Comparison of ENCODE assay signal across 9 cellular contexts in the genomic region with DNA sequence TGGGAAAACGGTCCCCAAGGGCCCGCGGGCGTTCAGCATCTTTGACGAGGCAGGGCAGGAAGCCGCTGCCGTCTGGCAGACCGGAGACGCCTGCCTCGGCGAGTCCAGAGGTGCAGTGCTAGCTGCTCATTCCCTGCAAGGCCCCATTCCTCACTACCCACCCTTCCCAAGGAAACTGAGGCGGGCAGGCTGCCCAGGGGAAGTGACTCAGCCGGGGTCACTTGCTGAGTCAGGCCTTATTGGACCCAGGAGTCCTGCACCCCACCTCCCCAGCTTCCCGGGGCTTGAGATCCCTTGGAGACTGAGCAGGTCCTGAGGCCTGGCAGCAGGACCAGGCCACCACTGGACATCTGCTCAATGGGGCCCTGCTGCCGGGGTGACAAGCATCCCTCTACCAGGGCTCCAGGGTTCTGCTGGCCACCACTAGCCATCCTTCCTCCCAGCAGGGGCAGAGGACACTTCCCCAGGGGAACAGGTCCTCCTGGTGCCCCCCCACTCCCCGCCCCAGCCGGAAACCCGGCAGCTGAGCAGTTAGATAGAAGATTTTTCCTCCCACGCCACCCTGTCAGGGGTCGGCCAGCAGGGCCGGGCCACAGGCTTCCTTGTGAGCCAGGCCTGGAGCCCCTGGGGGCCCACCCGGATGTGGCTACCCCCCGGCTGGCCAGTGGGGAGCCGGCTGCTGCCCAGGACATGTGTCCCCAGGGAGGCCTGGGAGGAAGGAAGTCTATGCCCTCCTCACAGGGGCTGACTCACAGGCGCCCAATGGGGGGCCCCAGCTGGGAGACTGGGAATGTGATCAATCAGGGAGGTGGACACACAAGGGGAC. TPM values are rescaled to one million over a fixed set of nuclear protein-coding genes. Genes with fewer than 3 reads are reported as not detected.
DNase-seq lines count a peak whose midpoint lies in the region; FAIRE-seq and TF ChIP-seq lines count a peak whose summit lies in the region.
"Had no signal": no experiment of that assay in that cellular context is flagged by ENCODE, and none has a peak within 500 bp of the region (broad histone marks: within the 10 kb centered on the region; RNA-seq: fewer than 3 reads in every experiment).

No MANE protein-coding gene starts in this region.

- H3K4me3 ChIP-seq in astrocyte (ENCODE audit: insufficient read depth, low read depth, low read length) (peak overlapping the region; percentile 90), thyroid gland (replicated peaks in 1 of 3) (no peak overlapping the region)

- no peaks in the 10 kb centered on the region for H3K36me3 ChIP-seq in astrocyte (ENCODE audit: insufficient read depth, low read length)
- no peaks in the 10 kb centered on the region for H3K36me3 ChIP-seq in thyroid gland

- 64 to 82% methylated on average over 19 to 23 of the region's 25 CpGs for WGBS in thyroid gland, 2 donors

- H3K79me2 ChIP-seq in astrocyte (ENCODE audit: insufficient read depth, low read length), result peaks cover 88% of the 10 kb centered on the region

- peak overlapping the region; percentile 93 for H3K4me2 ChIP-seq in astrocyte (ENCODE audit: low read length)

- peak overlapping the region; percentile 75 for H3K27ac ChIP-seq in astrocyte (ENCODE audit: low read depth, low read length)
- peak overlapping the region; percentile 45 to 81 (median 77) for H3K27ac ChIP-seq in thyroid gland
- H3K27ac ChIP-seq: KMS-11 had no signal

- H3K4me1 ChIP-seq in astrocyte (ENCODE audit: insufficient read depth, low read length) (peaks cover 71% of the 10 kb centered on the region), thyroid gland (peaks cover 38 to 78% of the 10 kb centered on the region in 2 donors)

- H3K4me3 Mint-ChIP-seq in astrocyte (ENCODE audit: unreplicated experiment), result no peak overlapping the region

- intact Hi-C loops in thyroid gland (cut with DNase I), result no loop called here

- H3K36me3 Mint-ChIP-seq in astrocyte (ENCODE audit: low read depth, unreplicated experiment), result peaks cover 1% of the 10 kb centered on the region

- H3K9ac ChIP-seq in astrocyte (ENCODE audit: low read length), result peak overlapping the region; percentile 91
- H3K9ac ChIP-seq: KMS-11 had no signal

- H3K9me3 ChIP-seq in astrocyte (ENCODE audit: insufficient read depth, low read depth, low read length) (no peaks in the 10 kb centered on the region), thyroid gland (no peaks in the 10 kb centered on the region)

- peaks cover 41% of the 10 kb centered on the region for H4K20me1 ChIP-seq in astrocyte (ENCODE audit: insufficient read depth, low read length)

- H3K4me1 Mint-ChIP-seq in astrocyte (ENCODE audit: low read depth, unreplicated experiment), result peaks cover 41% of the 10 kb centered on the region

- H3K9me3 Mint-ChIP-seq in astrocyte (ENCODE audit: unreplicated experiment), result no peaks in the 10 kb centered on the region

- H3K27ac Mint-ChIP-seq in astrocyte (ENCODE audit: unreplicated experiment), result peak overlapping the region; percentile 50

- TF ChIP-seq POLR2A in thyroid gland (IDR thresholded peaks at IDR 0.05), result no peak

- FAIRE-seq in astrocyte (lab: Jason Lieb, UNC), result no peak

- no peak for TF ChIP-seq CTCF in astrocyte (IDR thresholded peaks at IDR 0.05; ENCODE audit: insufficient read depth, low read depth, low read length)
- TF ChIP-seq CTCF in thyroid gland (IDR thresholded peaks at IDR 0.05), result no peak

- H3K27me3 Mint-ChIP-seq in astrocyte (ENCODE audit: low read depth, unreplicated experiment), result no peaks in the 10 kb centered on the region

- H3K27me3 ChIP-seq in astrocyte (ENCODE audit: insufficient read depth, low read length) (no peaks in the 10 kb centered on the region), thyroid gland (no peaks in the 10 kb centered on the region)

- no peak overlapping the region for H2AFZ ChIP-seq in astrocyte (ENCODE audit: low read depth, low read length)

- peak; percentile 23 for DNase-seq in D341Med (ENCODE audit: low spot score)
- peak; percentile 91 for DNase-seq in NCI-H460 (ENCODE audit: extremely low read depth, low read depth)
- peak; percentile 66 for DNase-seq in astrocyte (ENCODE audit: low read depth)
- DNase-seq in left kidney (ENCODE audit: low read depth, low spot score), result peak; percentile 65
- DNase-seq in thyroid gland, result peak; percentile 28 to 44
- no peak for DNase-seq in NCI-H748 treated with DMSO at 0.1 percent for 48 hours (lab: John Stamatoyannopoulos, UW)
- DNase-seq in effector CD4-positive, alpha-beta T cell, result no peak
- DNase-seq in NOMO-1 treated with DMSO at 0.1 percent for 48 hours (lab: John Stamatoyannopoulos, UW; ENCODE audit: unreplicated experiment), result no peak

RNA-seq across cellular contexts. Expression of gene SH2B3, which starts 3.9 kb away (rescaled TPM):
- 40.6 and 43.3 TPM in 2 replicates for total RNA-seq in NCI-H460 (2014; rRNA removed; shearing (Covaris generic))
- polyA plus RNA-seq in NCI-H460 (2014; cell fraction: nucleus; rRNA removed), result 39.9 and 42.6 TPM in 2 replicates
- total RNA-seq in astrocyte (23.6 and 26.1 TPM in 2 replicates), thyroid gland (10 to 100 TPM; 14.1 to 36.5 (median 25.6) TPM)

RNA-seq across cellular contexts. Expression of gene PHETA1, which starts 40.7 kb away (rescaled TPM):
- 4.8 and 4.9 TPM in 2 replicates for total RNA-seq in NCI-H460 (2014; rRNA removed; shearing (Covaris generic))
- polyA plus RNA-seq in NCI-H460 (2014; cell fraction: nucleus; rRNA removed), result 16.0 and 48.0 TPM in 2 replicates
- total RNA-seq in astrocyte, result 14.3 and 14.9 TPM in 2 replicates
- total RNA-seq in thyroid gland, result 10 to 100 TPM in 2 of 4 donors, 1 to 10 TPM in 2; 8.1 to 23.5 (median 15.3) TPM

Comparison
In these comparisons a context has a peak if more than half of its experiments do, and no peak if none do; other contexts are left out.
1. DNase-seq: peak in D341Med (single experiment), NCI-H460 (single experiment), astrocyte (single experiment), left kidney (single experiment) and thyroid gland (2 of 2); none in NCI-H748 treated with DMSO at 0.1 percent for 48 hours (single experiment), effector CD4-positive, alpha-beta T cell (single experiment) and NOMO-1 treated with DMSO at 0.1 percent for 48 hours (single experiment).